ENCODE assay signal across 10 cellular contexts in the genomic region with DNA sequence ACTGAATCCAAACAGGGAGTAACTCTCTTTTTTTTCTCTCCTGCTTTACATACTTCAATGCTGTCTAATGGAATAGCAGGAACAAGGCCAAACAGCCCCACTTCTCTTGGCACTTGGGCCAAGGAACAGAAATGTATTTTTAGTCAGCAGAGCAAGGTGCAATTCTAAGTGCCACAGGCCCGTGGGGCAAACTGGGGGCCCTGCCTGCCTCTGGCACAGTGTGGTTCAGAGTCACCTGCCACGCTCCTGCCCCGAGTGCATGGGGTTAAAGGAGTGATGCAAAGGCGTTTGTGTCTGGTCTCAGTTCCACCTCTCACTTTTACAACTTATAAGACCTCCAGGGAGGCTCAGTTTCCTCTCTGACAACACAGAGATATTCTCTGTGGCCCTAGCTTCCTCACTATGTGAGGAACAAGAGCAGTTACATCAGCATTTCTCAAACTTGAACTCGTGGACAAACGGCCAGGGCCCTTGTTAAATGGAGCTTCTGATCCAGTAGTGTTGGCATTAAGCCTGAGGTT. TPM values are rescaled to one million over a fixed set of nuclear protein-coding genes. Genes with fewer than 3 reads are reported as not detected.
DNase-seq lines count a peak whose midpoint lies in the region; ATAC-seq and TF ChIP-seq lines count a peak whose summit lies in the region.
"Had no signal": no experiment of that assay in that cellular context is flagged by ENCODE, and none has a peak within 500 bp of the region (broad histone marks: within the 10 kb centered on the region; RNA-seq: fewer than 3 reads in every experiment).

No MANE protein-coding gene starts in this region.

- H3K4me1 ChIP-seq in heart right ventricle (peaks cover 52 to 86% (median 63%) of the 10 kb centered on the region in 9 donors), tibial artery (peaks cover 0 to 75% (median 61%) of the 10 kb centered on the region in 4 donors)

- H3K4me3 ChIP-seq in heart right ventricle = no peak overlapping the region
- H3K4me3 ChIP-seq in tibial artery = no peak overlapping the region
- H3K4me3 ChIP-seq: cardiac muscle cell had no signal

- H3K9me3 ChIP-seq in heart right ventricle (no peaks in the 10 kb centered on the region), tibial artery (no peaks in the 10 kb centered on the region)

- WGBS in heart right ventricle, 2 donors = 19 to 27% methylated on average over 6 of the region's 6 CpGs

- peak; percentile 57 for DNase-seq in NCI-H1092 (lab: John Stamatoyannopoulos, UW)
- peak in 1 of 2 donors; percentile 31 for DNase-seq in heart right ventricle
- DNase-seq in tibial artery = no peak
- no peak for DNase-seq in NCI-H748 treated with DMSO at 0.1 percent for 48 hours (lab: John Stamatoyannopoulos, UW)
- no peak for DNase-seq in amniotic stem cell (lab: John Stamatoyannopoulos, UW)
- no peak for DNase-seq in superior temporal gyrus (ENCODE audit: extremely low spot score)
- no peak for DNase-seq in effector CD4-positive, alpha-beta T cell
- DNase-seq: EL had no signal

- ATAC-seq in GM21381 (IDR thresholded peaks at IDR 0.05; ENCODE audit: unreplicated experiment) (peak; percentile 84), heart right ventricle (peak; percentile 7 to 79 (median 60))

- intact Hi-C loops in heart right ventricle (cut with DNase I) (loop anchor here in 2 of 10 donors (5.0 to 10.0 kb wide), 2 partner anchors 45 to 48 kb away; no protein-coding TSS in a partner anchor), tibial artery (cut with DNase I; ENCODE audit: low total_unique reads) (no loop called here)

- H3K36me3 ChIP-seq in heart right ventricle (peaks cover 0 to 6% (median 0%) of the 10 kb centered on the region in 9 donors), tibial artery (peaks cover 0 to 5% (median 0%) of the 10 kb centered on the region in 3 donors)
- H3K36me3 ChIP-seq: cardiac muscle cell had no signal

- peak overlapping the region in 9 of 10 donors; percentile 3 to 92 (median 70) for H3K27ac ChIP-seq in heart right ventricle
- peak overlapping the region; percentile 71 to 82 for H3K27ac ChIP-seq in tibial artery
- H3K27ac ChIP-seq: cardiac muscle cell had no signal

- TF ChIP-seq CTCF in heart right ventricle (IDR thresholded peaks at IDR 0.05) (no peak), tibial artery (IDR thresholded peaks at IDR 0.05) (no peak)

- H3K27me3 ChIP-seq in heart right ventricle (no peaks in the 10 kb centered on the region), tibial artery (no peaks in the 10 kb centered on the region)
- H3K27me3 ChIP-seq: cardiac muscle cell had no signal

RNA-seq across cellular contexts. Expression of a gene that starts 51.4 kb away (rescaled TPM):
- 100 to 1,000 TPM in 3 of 10 donors, 10 to 100 TPM in 7; 71.9 to 109 (median 95.2) TPM for total RNA-seq in heart right ventricle
- polyA plus RNA-seq in heart right ventricle = 10 to 100 TPM; 23.8 to 33.8 TPM
